Comparison of ENCODE assay signal across 14 cellular contexts in genomic region chr4:87589531-87589930, GRCh38. TPM values are rescaled to one million over a fixed set of nuclear protein-coding genes. Genes with fewer than 3 reads are reported as not detected.
DNase-seq lines count a peak whose midpoint lies in the region; ATAC-seq and TF ChIP-seq lines count a peak whose summit lies in the region.
"Had no signal": no experiment of that assay in that cellular context is flagged by ENCODE, and none has a peak within 500 bp of the region (broad histone marks: within the 10 kb centered on the region; RNA-seq: fewer than 3 reads in every experiment).

No MANE protein-coding gene starts in this region.

- no peak for TF ChIP-seq EP300 in gastroesophageal sphincter (IDR thresholded peaks at IDR 0.05)

- H3K9ac ChIP-seq in GM23248: no peak overlapping the region

- H3K4me1 ChIP-seq in GM23248 (ENCODE audit: insufficient read depth) (peaks cover 11% of the 10 kb centered on the region), gastroesophageal sphincter (peaks cover 0 to 10% (median 0%) of the 10 kb centered on the region in 3 donors), gastrocnemius medialis (no peaks in the 10 kb centered on the region)

- H3K27ac ChIP-seq in GM23248 (peak overlapping the region; percentile 23; the same call in 1 of the 2 replicates), gastroesophageal sphincter (peak overlapping the region in 3 of 4 donors; percentile 7 to 33 (median 17)), gastrocnemius medialis (no peak overlapping the region)
- H3K27ac ChIP-seq: PC-9 had no signal

- H2AFZ ChIP-seq in GM23248: no peak overlapping the region
- H2AFZ ChIP-seq: PC-9 had no signal

- H4K20me1 ChIP-seq in GM23248 (ENCODE audit: insufficient read depth): no peaks in the 10 kb centered on the region

- ATAC-seq in gastroesophageal sphincter (peak; percentile 96), gastrocnemius medialis (peak; percentile 75 to 85), HG03439 (IDR thresholded peaks at IDR 0.05; ENCODE audit: unreplicated experiment) (no peak), GM21381 (IDR thresholded peaks at IDR 0.05; ENCODE audit: unreplicated experiment) (no peak)

- peak overlapping the region; percentile 34 for H3K4me2 ChIP-seq in GM23248 (ENCODE audit: unreplicated experiment)
- H3K4me2 ChIP-seq: PC-9 had no signal

- H3K79me2 ChIP-seq in GM23248 (ENCODE audit: insufficient read depth): no peaks in the 10 kb centered on the region

- no peaks in the 10 kb centered on the region for H3K9me2 ChIP-seq in GM23248 (ENCODE audit: insufficient read depth)

- TF ChIP-seq CTCF in gastroesophageal sphincter (IDR thresholded peaks at IDR 0.05) (no peak), gastrocnemius medialis (IDR thresholded peaks at IDR 0.05 in 4 of 5, conservative IDR thresholded peaks at IDR 0.05 in 1 of 5) (no peak)

- no peak for TF ChIP-seq POLR2A in gastroesophageal sphincter (IDR thresholded peaks at IDR 0.05)
- TF ChIP-seq POLR2A in gastrocnemius medialis (IDR thresholded peaks at IDR 0.05): no peak

- H3K9me3 ChIP-seq in GM23248 (ENCODE audit: low read depth): no peaks in the 10 kb centered on the region
- H3K9me3 ChIP-seq in gastroesophageal sphincter: no peaks in the 10 kb centered on the region
- H3K9me3 ChIP-seq in gastrocnemius medialis: no peaks in the 10 kb centered on the region

- in situ Hi-C loops in GM23248 (cut with MboI) (no loop called here), gastrocnemius medialis (cut with MboI; ENCODE audit: low sequenced_read_pairs in 4 of 4) (no loop called here)

- peak; percentile 93 for DNase-seq in GM23248
- peak; percentile 10 for DNase-seq in T1000 (lab: John Stamatoyannopoulos, UW)
- DNase-seq in gastrocnemius medialis: no peak
- DNase-seq in KG1 (lab: John Stamatoyannopoulos, UW): no peak
- no peak for DNase-seq in NAMALWA (ENCODE audit: low spot score)
- DNase-seq: activated CD4-positive, alpha-beta T cell treated with anti-CD3 and anti-CD28 coated beads for 48 hours; DMS79 treated with DMSO at 0.1 percent for 48 hours; hypothalamus; NCI-H1048 had no signal

- H3K36me3 ChIP-seq in GM23248 (ENCODE audit: low read depth): no peaks in the 10 kb centered on the region
- H3K36me3 ChIP-seq in gastroesophageal sphincter: no peaks in the 10 kb centered on the region
- no peaks in the 10 kb centered on the region for H3K36me3 ChIP-seq in gastrocnemius medialis

- peaks cover 9% of the 10 kb centered on the region for H3F3A ChIP-seq in GM23248 (ENCODE audit: insufficient read depth)

- H3K4me3 ChIP-seq in GM23248: no peak overlapping the region
- H3K4me3 ChIP-seq in gastroesophageal sphincter: no peak overlapping the region
- no peak overlapping the region for H3K4me3 ChIP-seq in gastrocnemius medialis
- H3K4me3 ChIP-seq: PC-9 had no signal

- intact Hi-C loops in gastrocnemius medialis (cut with DNase I; ENCODE audit: low total_unique reads): no loop called here

- H3K27me3 ChIP-seq in GM23248 (replicated peaks; ENCODE audit: insufficient read depth) (no peaks in the 10 kb centered on the region), gastroesophageal sphincter (no peaks in the 10 kb centered on the region), gastrocnemius medialis (no peaks in the 10 kb centered on the region)

RNA-seq across cellular contexts. Expression of gene DSPP, which starts 18.8 kb away (rescaled TPM):
- not detected in 2 replicates for total RNA-seq in GM23248 (2014; rRNA removed; shearing (Covaris generic))
- polyA plus RNA-seq in GM23248 (2016; fragmentation: Nextera tagmentation; extraction: Ambion mirVana): not detected in 2 replicates
- not detected for total RNA-seq in gastroesophageal sphincter
- total RNA-seq in gastrocnemius medialis: not detected
- total RNA-seq: PC-9, progenitor cell of endocrine pancreas had no signal

Comparison
In these comparisons a context has a peak if more than half of its experiments do, and no peak if none do; other contexts are left out.
1. DNase-seq: peak in GM23248 (single experiment) and T1000 (single experiment); none in gastrocnemius medialis (0 of 2), KG1 (single experiment) and NAMALWA (single experiment).
2. H3K27ac ChIP-seq: peak in GM23248 (single experiment) and gastroesophageal sphincter (3 of 4); none in gastrocnemius medialis (0 of 4).
3. ATAC-seq: peak in gastroesophageal sphincter (single experiment) and gastrocnemius medialis (2 of 2); none in HG03439 (single experiment) and GM21381 (single experiment).